8 cellular contexts compared by ENCODE assay signal in the genomic region with DNA sequence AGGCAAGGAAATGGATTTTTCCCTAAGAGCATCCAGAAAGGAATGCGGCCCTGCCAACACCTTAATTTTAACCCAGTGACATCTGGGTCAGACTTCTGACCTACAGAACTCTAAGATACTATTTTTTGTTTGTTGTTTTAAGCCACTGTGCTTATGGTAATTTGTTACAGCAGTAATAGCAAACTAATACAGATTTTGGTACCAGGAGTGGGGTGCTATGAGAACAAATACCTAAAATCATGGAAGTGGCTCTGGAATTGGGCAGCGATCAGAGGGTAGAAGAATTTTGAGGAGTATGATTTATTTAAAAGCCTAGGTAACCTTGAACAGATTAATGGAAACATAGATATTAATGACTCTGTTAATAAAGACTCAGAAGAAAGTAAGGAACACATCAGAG.
"Had no signal": no experiment of that assay in that cellular context is flagged by ENCODE, and none has a peak within 500 bp of the region (broad histone marks: within the 10 kb centered on the region; RNA-seq: fewer than 3 reads in every experiment).

No MANE protein-coding gene starts in this region.

- H3K4me3 Mint-ChIP-seq: GM23338, H9 had no signal

- H3K4me2 ChIP-seq: GM23338 had no signal

- FAIRE-seq: H1, H54, HTR-8/SVneo had no signal

- ATAC-seq: GM23338 had no signal

- H2AFZ ChIP-seq: GM23338 had no signal

- DNase-seq: H9, HCEC 1CT, IMR-90, KBM-7 had no signal

- H3K27ac Mint-ChIP-seq: GM23338, H9 had no signal

- H3K4me3 ChIP-seq: GM23338 had no signal
